ENCODE assay signal across 16 cellular contexts in genomic region chr21:17900281-17900989, GRCh38.
DNase-seq lines count a peak whose midpoint lies in the region; ATAC-seq and TF ChIP-seq lines count a peak whose summit lies in the region.
"Had no signal": no experiment of that assay in that cellular context is flagged by ENCODE, and none has a peak within 500 bp of the region (broad histone marks: within the 10 kb centered on the region; RNA-seq: fewer than 3 reads in every experiment).

No MANE protein-coding gene starts in this region.

- no peak overlapping the region for H3K56ac ChIP-seq in H9 (ENCODE audit: insufficient read length, low read depth, low read length)

- no peak overlapping the region for H2AFZ ChIP-seq in H9 (ENCODE audit: low read length)

- H3K36me3 Mint-ChIP-seq in H9 (ENCODE audit: insufficient read depth in 1 of 3, low read depth in 3 of 3) = peaks cover 37 to 47% (median 38%) of the 10 kb centered on the region in 3 experiments
- peaks cover 5 to 32% (median 11%) of the 10 kb centered on the region in 5 donors for H3K36me3 Mint-ChIP-seq in naive thymus-derived CD4-positive, alpha-beta T cell

- peak; percentile 63 for TF ChIP-seq CTCF in H9 (conservative IDR thresholded peaks at IDR 0.05)
- 0 out of 2 replicates have a peak, but pooled peaks have one; percentile 8 for TF ChIP-seq CTCF in VCaP (conservative IDR thresholded peaks at IDR 0.05)

- no peak overlapping the region for H3K23ac ChIP-seq in H9 (ENCODE audit: insufficient read length, low read depth, low read length)

- no peaks in the 10 kb centered on the region for H3K79me2 ChIP-seq in H9 (ENCODE audit: insufficient read depth, low read length)

- peak; percentile 61 for DNase-seq in NCI-H748 (lab: John Stamatoyannopoulos, UW; ENCODE audit: unreplicated experiment)
- no peak for DNase-seq in NCI-H748 treated with DMSO at 0.1 percent for 48 hours (lab: John Stamatoyannopoulos, UW)
- peak; percentile 68 for DNase-seq in H9
- no peak for DNase-seq in naive thymus-derived CD4-positive, alpha-beta T cell
- no peak for DNase-seq in MV-4-11 (lab: John Stamatoyannopoulos, UW)
- DNase-seq in activated effector memory CD4-positive, alpha-beta T cell treated with anti-CD3 and anti-CD28 coated beads, Interleukin-2, amount 50 U/mL, for 16 hours = no peak
- DNase-seq in effector CD4-positive, alpha-beta T cell = no peak
- DNase-seq: ACHN; amniotic stem cell; colonic mucosa; kidney; naive thymus-derived CD8-positive, alpha-beta T cell; NCI-H1417 treated with DMSO at 0.1 percent for 48 hours; upper lobe of right lung had no signal

- H3K79me1 ChIP-seq in H9 (ENCODE audit: insufficient read depth, low read depth, low read length, poor library complexity, severe bottlenecking) = no peaks in the 10 kb centered on the region

- H2BK5ac ChIP-seq in H9 (ENCODE audit: insufficient read length, low read length) = no peak overlapping the region

- no peak overlapping the region for H4K91ac ChIP-seq in H9 (ENCODE audit: insufficient read length, low read depth, low read length)

- WGBS in H9 (ENCODE audit: extremely low coverage, insufficient read length, low lambda C conversion rate) = no CpG with 5 or more reads among the region's 8 CpGs

- CTCF ChIA-PET in naive thymus-derived CD4-positive, alpha-beta T cell (lab: Charles Lee) = no interaction called here

- no peaks in the 10 kb centered on the region for H3K36me3 ChIP-seq in naive thymus-derived CD4-positive, alpha-beta T cell (ENCODE audit: control insufficient read depth in 2 of 3, insufficient read depth in 3 of 3, low read length in 3 of 3)
- H3K36me3 ChIP-seq: colonic mucosa, upper lobe of right lung had no signal

- no peak overlapping the region for H2AK5ac ChIP-seq in H9 (ENCODE audit: insufficient read length, low read length)

- H3K14ac ChIP-seq in H9 (ENCODE audit: insufficient read depth, low read length) = peak overlapping the region; percentile 62; the same call in 1 of the 2 replicates

- H4K5ac ChIP-seq in H9 (ENCODE audit: insufficient read length, low read depth, low read length) = no peak overlapping the region

- peak overlapping the region; percentile 25 to 56; a peak in 4 of 5 replicates for H3K4me3 Mint-ChIP-seq in H9
- no peak overlapping the region for H3K4me3 Mint-ChIP-seq in naive thymus-derived CD4-positive, alpha-beta T cell
- H3K4me3 Mint-ChIP-seq: naive thymus-derived CD8-positive, alpha-beta T cell; T-helper 1 cell treated with Interleukin-12 subunit alpha and Interleukin-12 subunit beta and Interleukin-4 antibody, amounts not matched to agents 30 μg/mL and 1 μg/mL, for 36 hours had no signal

- no peak overlapping the region for H2BK15ac ChIP-seq in H9 (ENCODE audit: low read depth, low read length)

- ATAC-seq in naive thymus-derived CD4-positive, alpha-beta T cell = peak; percentile 38
- ATAC-seq: naive thymus-derived CD8-positive, alpha-beta T cell; upper lobe of right lung had no signal

- no peak overlapping the region for H4K8ac ChIP-seq in H9 (replicated peaks; ENCODE audit: insufficient read length, low read depth, low read length)

- no peaks in the 10 kb centered on the region for H4K20me1 ChIP-seq in H9 (ENCODE audit: control insufficient read depth, insufficient read depth, insufficient read length)

- H3K4me2 ChIP-seq in H9 (ENCODE audit: insufficient read depth, insufficient read length, low read length) = no peak overlapping the region

- H2BK20ac ChIP-seq in H9 (ENCODE audit: low read depth, low read length, poor library complexity, severe bottlenecking) = no peak overlapping the region

- POLR2A ChIA-PET in naive thymus-derived CD4-positive, alpha-beta T cell (lab: Charles Lee) = no interaction called here

- no peak overlapping the region for H3K4ac ChIP-seq in H9 (ENCODE audit: low read depth, low read length)

- H3K27me3 ChIP-seq in H9 (ENCODE audit: insufficient read depth, low read length) = no peaks in the 10 kb centered on the region
- H3K27me3 ChIP-seq in naive thymus-derived CD4-positive, alpha-beta T cell (ENCODE audit: control insufficient read depth in 2 of 2, insufficient read depth in 2 of 2, low read length in 2 of 2) = no peaks in the 10 kb centered on the region
- H3K27me3 ChIP-seq: colonic mucosa, upper lobe of right lung had no signal

- H3K9me3 ChIP-seq in H9 (ENCODE audit: control insufficient read depth, low read depth, low read length) = no peaks in the 10 kb centered on the region
- no peaks in the 10 kb centered on the region for H3K9me3 ChIP-seq in naive thymus-derived CD4-positive, alpha-beta T cell (ENCODE audit: control insufficient read depth in 2 of 3, low read length in 3 of 3)
- H3K9me3 ChIP-seq: colonic mucosa, upper lobe of right lung had no signal

- H2BK12ac ChIP-seq in H9 (ENCODE audit: insufficient read length, low read depth, low read length) = no peak overlapping the region

- H3K9me3 Mint-ChIP-seq in H9 = peaks cover 47 to 51% of the 10 kb centered on the region in 2 experiments
- H3K9me3 Mint-ChIP-seq in naive thymus-derived CD4-positive, alpha-beta T cell = peaks cover 0 to 30% (median 12%) of the 10 kb centered on the region in 11 donors

- no peak overlapping the region for H3K4me3 ChIP-seq in naive thymus-derived CD4-positive, alpha-beta T cell (ENCODE audit: low read length)
- H3K4me3 ChIP-seq: colonic mucosa, upper lobe of right lung had no signal

- H3K27ac Mint-ChIP-seq in H9 = peak overlapping the region; percentile 94 to 99 (median 99)
- H3K27ac Mint-ChIP-seq in naive thymus-derived CD4-positive, alpha-beta T cell = peak overlapping the region in 1 of 9 donors; percentile 57
- H3K27ac Mint-ChIP-seq: T-helper 1 cell treated with Interleukin-12 subunit alpha and Interleukin-12 subunit beta and Interleukin-4 antibody, amounts not matched to agents 30 μg/mL and 1 μg/mL, for 36 hours had no signal

- H3K27me3 Mint-ChIP-seq in H9 (ENCODE audit: low read depth) = no peaks in the 10 kb centered on the region
- H3K27me3 Mint-ChIP-seq in naive thymus-derived CD4-positive, alpha-beta T cell = peaks cover 0 to 7% (median 0%) of the 10 kb centered on the region in 5 donors

- no peak overlapping the region for H3K9ac ChIP-seq in H9 (ENCODE audit: extremely low read depth, insufficient read length, low read length)

- H2BK120ac ChIP-seq in H9 (ENCODE audit: low read depth, low read length, poor library complexity, severe bottlenecking) = no peak overlapping the region

- H3T11ph ChIP-seq in H9 (ENCODE audit: low read length) = no peak overlapping the region

- H3K4me1 ChIP-seq in H9 (ENCODE audit: insufficient read depth, low read length) = no peaks in the 10 kb centered on the region; the same call in 1 of the 2 replicates
- no peaks in the 10 kb centered on the region for H3K4me1 ChIP-seq in naive thymus-derived CD4-positive, alpha-beta T cell (ENCODE audit: control insufficient read depth in 2 of 2, insufficient read depth in 2 of 2, low read length in 2 of 2)
- H3K4me1 ChIP-seq: colonic mucosa, upper lobe of right lung had no signal

- intact Hi-C loops in naive thymus-derived CD4-positive, alpha-beta T cell (cut with micrococcal nuclease) = loop anchor here in 1 of 2 donors (5.0 to 10.0 kb wide), 2 partner anchors 118 to 296 kb away; no protein-coding TSS in a partner anchor

- H3K27ac ChIP-seq in H9 (ENCODE audit: insufficient read length, low read depth, low read length) (no peak overlapping the region), VCaP (no peak overlapping the region)
- no peak overlapping the region for H3K27ac ChIP-seq in naive thymus-derived CD4-positive, alpha-beta T cell (ENCODE audit: low read depth, low read length)
- H3K27ac ChIP-seq: colonic mucosa, upper lobe of right lung had no signal

- peaks cover 56 to 57% of the 10 kb centered on the region in 2 experiments for H3K4me1 Mint-ChIP-seq in H9
- H3K4me1 Mint-ChIP-seq in naive thymus-derived CD4-positive, alpha-beta T cell = peaks cover 0 to 22% (median 3%) of the 10 kb centered on the region in 7 donors

- peak overlapping the region; percentile 61 for H3K18ac ChIP-seq in H9 (ENCODE audit: insufficient read length, low read depth, low read length)

- no peaks in the 10 kb centered on the region for H3K23me2 ChIP-seq in H9 (ENCODE audit: insufficient read length, low read depth, low read length, poor library complexity, severe bottlenecking)

Comparison
In these comparisons a context has a peak if more than half of its experiments do, and no peak if none do; other contexts are left out.
1. DNase-seq: peak in NCI-H748 (single experiment) and H9 (single experiment); none in NCI-H748 treated with DMSO at 0.1 percent for 48 hours (single experiment), naive thymus-derived CD4-positive, alpha-beta T cell (0 of 9), MV-4-11 (single experiment), activated effector memory CD4-positive, alpha-beta T cell treated with anti-CD3 and anti-CD28 coated beads, Interleukin-2, amount 50 U/mL, for 16 hours (single experiment) and effector CD4-positive, alpha-beta T cell (single experiment).
2. H3K4me3 Mint-ChIP-seq: peak in H9 (2 of 2); none in naive thymus-derived CD4-positive, alpha-beta T cell (0 of 10).